Comparison of ENCODE assay signal across 12 cellular contexts in genomic region chr11:116885951-116886629, GRCh38. TPM values are rescaled to one million over a fixed set of nuclear protein-coding genes. Genes with fewer than 3 reads are reported as not detected.
DNase-seq lines count a peak whose midpoint lies in the region; ATAC-seq and TF ChIP-seq lines count a peak whose summit lies in the region.
"Had no signal": no experiment of that assay in that cellular context is flagged by ENCODE, and none has a peak within 500 bp of the region (broad histone marks: within the 10 kb centered on the region; RNA-seq: fewer than 3 reads in every experiment).

No MANE protein-coding gene starts in this region.

- POLR2A ChIA-PET in CD4-positive, alpha-beta memory T cell (lab: Charles Lee; ENCODE audit: partially characterized antibody) = no interaction called here

- H3K4me3 ChIP-seq in CD4-positive, alpha-beta memory T cell (ENCODE audit: low read length in 2 of 2) = no peak overlapping the region
- H3K4me3 ChIP-seq in body of pancreas (no peak overlapping the region), heart right ventricle (no peak overlapping the region)

- no peak for TF ChIP-seq POLR2A in body of pancreas (IDR thresholded peaks at IDR 0.05)

- H3K4me3 Mint-ChIP-seq in CD4-positive, alpha-beta memory T cell = no peak overlapping the region
- no peak overlapping the region for H3K4me3 Mint-ChIP-seq in progenitor cell of endocrine pancreas (ENCODE audit: low read depth)
- H3K4me3 Mint-ChIP-seq: activated naive CD8-positive, alpha-beta T cell treated with anti-CD3 and anti-CD28 coated beads, Interleukin-2, amount 10 ng/mL, durations not matched to agents 7 days and 5 days; nephron progenitor cell had no signal

- intact Hi-C loops in CD4-positive, alpha-beta memory T cell (cut with micrococcal nuclease) = no loop called here
- intact Hi-C loops in body of pancreas (cut with DNase I) = no loop called here
- intact Hi-C loops in heart right ventricle (cut with DNase I) = loop anchor here in 1 of 10 donors (10.0 kb wide), 1 partner anchor 91 kb away; the partner anchor contains the start of gene APOA5

- no peaks in the 10 kb centered on the region for H3K9me3 ChIP-seq in CD4-positive, alpha-beta memory T cell (ENCODE audit: control insufficient read depth in 1 of 2, low read length in 2 of 2)
- no peaks in the 10 kb centered on the region for H3K9me3 ChIP-seq in body of pancreas
- no peaks in the 10 kb centered on the region for H3K9me3 ChIP-seq in heart right ventricle

- TF ChIP-seq CTCF in body of pancreas (IDR thresholded peaks at IDR 0.05) (no peak), heart right ventricle (IDR thresholded peaks at IDR 0.05) (no peak), progenitor cell of endocrine pancreas (IDR thresholded peaks at IDR 0.05; ENCODE audit: unreplicated experiment) (no peak)

- CTCF ChIA-PET in CD4-positive, alpha-beta memory T cell (lab: Charles Lee; ENCODE audit: partially characterized antibody) = interaction anchor here (0.9 to 1.1 kb wide), 2 partner anchors 50 to 220 kb away, joined by 4 read pairs; no protein-coding TSS in a partner anchor

- DNase-seq in CD4-positive, alpha-beta memory T cell = no peak
- peak in 3 of 4 donors; percentile 35 to 62 (median 51) for DNase-seq in body of pancreas
- no peak for DNase-seq in heart right ventricle
- DNase-seq in progenitor cell of endocrine pancreas (ENCODE audit: low spot score, unreplicated experiment) = no peak
- DNase-seq in iPS-NIHi11 (ENCODE audit: low spot score) = no peak
- no peak for DNase-seq in HuH-7.5 (ENCODE audit: low spot score)
- no peak for DNase-seq in SHP77 (lab: John Stamatoyannopoulos, UW)
- DNase-seq: activated naive CD8-positive, alpha-beta T cell treated with anti-CD3 and anti-CD28 coated beads, Interleukin-2, amount 10 ng/mL, durations not matched to agents 7 days and 5 days; nephron progenitor cell had no signal

- 13 to 30% methylated on average over 4 of the region's 4 CpGs for WGBS in body of pancreas, 2 donors
- 49 to 61% methylated on average over 4 of the region's 4 CpGs for WGBS in heart right ventricle, 2 donors

- H3K27me3 ChIP-seq in CD4-positive, alpha-beta memory T cell (ENCODE audit: insufficient read depth, low read length) = no peaks in the 10 kb centered on the region
- H3K27me3 ChIP-seq in body of pancreas (no peaks in the 10 kb centered on the region), heart right ventricle (no peaks in the 10 kb centered on the region)

- H3K27ac Mint-ChIP-seq in CD4-positive, alpha-beta memory T cell = peak overlapping the region in 4 of 7 donors; percentile 35 to 68 (median 54)
- peak overlapping the region; percentile 23 for H3K27ac Mint-ChIP-seq in progenitor cell of endocrine pancreas
- H3K27ac Mint-ChIP-seq: activated naive CD8-positive, alpha-beta T cell treated with anti-CD3 and anti-CD28 coated beads, Interleukin-2, amount 10 ng/mL, durations not matched to agents 7 days and 5 days; nephron progenitor cell had no signal

- peaks cover 23% of the 10 kb centered on the region for H3K4me1 ChIP-seq in CD4-positive, alpha-beta memory T cell (ENCODE audit: insufficient read depth, low read length)
- peaks cover 41% of the 10 kb centered on the region for H3K4me1 ChIP-seq in body of pancreas
- H3K4me1 ChIP-seq in heart right ventricle = peaks cover 0 to 36% (median 22%) of the 10 kb centered on the region in 9 donors

- H3K4me1 Mint-ChIP-seq in CD4-positive, alpha-beta memory T cell = peaks cover 13 to 26% (median 23%) of the 10 kb centered on the region in 4 donors
- H3K4me1 Mint-ChIP-seq in progenitor cell of endocrine pancreas (ENCODE audit: low read depth) = peaks cover 5% of the 10 kb centered on the region

- H3K36me3 Mint-ChIP-seq in CD4-positive, alpha-beta memory T cell = peaks cover 13 to 18% of the 10 kb centered on the region in 2 donors
- H3K36me3 Mint-ChIP-seq in progenitor cell of endocrine pancreas (ENCODE audit: insufficient read depth) = peaks cover 4% of the 10 kb centered on the region

- H3K27me3 Mint-ChIP-seq in CD4-positive, alpha-beta memory T cell = no peaks in the 10 kb centered on the region
- no peaks in the 10 kb centered on the region for H3K27me3 Mint-ChIP-seq in progenitor cell of endocrine pancreas
- H3K27me3 Mint-ChIP-seq: activated naive CD8-positive, alpha-beta T cell treated with anti-CD3 and anti-CD28 coated beads, Interleukin-2, amount 10 ng/mL, durations not matched to agents 7 days and 5 days had no signal

- H3K9me3 Mint-ChIP-seq in CD4-positive, alpha-beta memory T cell = no peaks in the 10 kb centered on the region
- no peaks in the 10 kb centered on the region for H3K9me3 Mint-ChIP-seq in progenitor cell of endocrine pancreas (ENCODE audit: low read depth)
- H3K9me3 Mint-ChIP-seq: activated naive CD8-positive, alpha-beta T cell treated with anti-CD3 and anti-CD28 coated beads, Interleukin-2, amount 10 ng/mL, durations not matched to agents 7 days and 5 days; nephron progenitor cell had no signal

- H3K36me3 ChIP-seq in CD4-positive, alpha-beta memory T cell (ENCODE audit: insufficient read depth, low read length) = no peaks in the 10 kb centered on the region
- H3K36me3 ChIP-seq in body of pancreas (replicated peaks in 1 of 2; ENCODE audit: insufficient read depth in 1 of 2, low read depth in 2 of 2) (no peaks in the 10 kb centered on the region), heart right ventricle (peaks cover 0 to 18% (median 0%) of the 10 kb centered on the region in 9 donors)

- H3K27ac ChIP-seq in CD4-positive, alpha-beta memory T cell (ENCODE audit: low read depth, low read length) = no peak overlapping the region
- peak overlapping the region; percentile 5 to 70 (median 36) for H3K27ac ChIP-seq in body of pancreas
- H3K27ac ChIP-seq in heart right ventricle = peak overlapping the region in 5 of 10 donors; percentile 49 to 77 (median 60)

- ATAC-seq in body of pancreas (peak; percentile 70), heart right ventricle (peak; percentile 57 to 85 (median 78)), GM18873 (IDR thresholded peaks at IDR 0.05; ENCODE audit: low FRiP score, unreplicated experiment) (no peak)

RNA-seq across cellular contexts. Expression of gene APOA1, which starts 48.7 kb away (rescaled TPM):
- total RNA-seq in CD4-positive, alpha-beta memory T cell = under 1 TPM in 1 of 2 experiments, not detected in 1; 0.75 TPM
- under 1 TPM in 1 of 2 donors, not detected in 1; 0.50 TPM for polyA plus RNA-seq in CD4-positive, alpha-beta memory T cell
- total RNA-seq in body of pancreas (10 to 100 TPM in 1 of 2 donors, 1 to 10 TPM in 1; 1.0 to 16.8 TPM), heart right ventricle (100 to 1,000 TPM in 2 of 10 donors, 10 to 100 TPM in 7, 1 to 10 TPM in 1; 3.8 to 178 (median 69.1) TPM), progenitor cell of endocrine pancreas (189 and 203 TPM in 2 replicates)
- polyA plus RNA-seq in heart right ventricle = 100 to 1,000 TPM in 1 of 2 donors, 10 to 100 TPM in 1; 71.5 to 398 TPM
- polyA plus RNA-seq: BJ had no signal

RNA-seq across cellular contexts. Expression of gene APOC3, which starts 56.4 kb away (rescaled TPM):
- total RNA-seq in CD4-positive, alpha-beta memory T cell = not detected
- polyA plus RNA-seq in CD4-positive, alpha-beta memory T cell = not detected
- total RNA-seq in body of pancreas (1 to 10 TPM in 1 of 2 donors, not detected in 1; 7.3 TPM), heart right ventricle (under 1 TPM in 1 of 10 donors, not detected in 9; 0.64 TPM), progenitor cell of endocrine pancreas (14.9 and 16.3 TPM in 2 replicates)
- under 1 TPM in 1 of 2 donors, not detected in 1; 0.12 TPM for polyA plus RNA-seq in heart right ventricle
- total RNA-seq: activated CD8-positive, alpha-beta memory T cell treated with anti-CD3 and anti-CD28 coated beads for 36 hours; activated naive CD8-positive, alpha-beta T cell treated with anti-CD3 and anti-CD28 coated beads, Interleukin-2, amount 10 ng/mL, durations not matched to agents 7 days and 5 days had no signal
- polyA plus RNA-seq: BJ had no signal

Comparison
In these comparisons a context has a peak if more than half of its experiments do, and no peak if none do; other contexts are left out.
1. DNase-seq: peak in body of pancreas (3 of 4); none in CD4-positive, alpha-beta memory T cell (0 of 5), heart right ventricle (0 of 2), progenitor cell of endocrine pancreas (single experiment), iPS-NIHi11 (single experiment), HuH-7.5 (single experiment) and SHP77 (0 of 2).